26 cellular contexts compared by ENCODE assay signal in genomic region chr17:39694593-39694992, GRCh38. TPM values are rescaled to one million over a fixed set of nuclear protein-coding genes. Genes with fewer than 3 reads are reported as not detected.
DNase-seq lines count a peak whose midpoint lies in the region; ATAC-seq, FAIRE-seq and TF ChIP-seq lines count a peak whose summit lies in the region.
"Had no signal": no experiment of that assay in that cellular context is flagged by ENCODE, and none has a peak within 500 bp of the region (broad histone marks: within the 10 kb centered on the region; RNA-seq: fewer than 3 reads in every experiment).

No MANE protein-coding gene starts in this region.

- TF ChIP-seq EP300 in HepG2 (IDR thresholded peaks at IDR 0.05; ENCODE audit: low read depth in 2 of 2, low read length in 2 of 2) (no peak), HepG2 (CRISPR knock-in tag; IDR thresholded peaks at IDR 0.05; ENCODE audit: borderline replicate concordance) (no peak), sigmoid colon (IDR thresholded peaks at IDR 0.05) (no peak)

- no peak overlapping the region for H3K27ac ChIP-seq in astrocyte (ENCODE audit: low read depth, low read length)
- H3K27ac ChIP-seq in HepG2 (ENCODE audit: extremely low read length, insufficient read depth, low read length) = peak overlapping the region; percentile 99
- no peak overlapping the region for H3K27ac ChIP-seq in osteoblast (ENCODE audit: low read depth, low read length)
- H3K27ac ChIP-seq in sigmoid colon = no peak overlapping the region
- H3K27ac ChIP-seq: BLaER1 had no signal

- POLR2A ChIA-PET in HepG2 (lab: Yijun Ruan, JAX) = interaction anchor here (0.9 to 4.4 kb wide), 20 partner anchors 8 to 994 kb away, joined by 3 to 96 read pairs (median 12); partner anchors contain the start of genes GRB7, MED1, MIEN1 and PGAP3

- H3K36me3 ChIP-seq in astrocyte (ENCODE audit: insufficient read depth, low read length) = no peaks in the 10 kb centered on the region
- no peaks in the 10 kb centered on the region for H3K36me3 ChIP-seq in HepG2 (replicated peaks in 1 of 2; ENCODE audit: control insufficient read depth in 1 of 2, insufficient read depth in 2 of 2, low read length in 2 of 2)
- H3K36me3 ChIP-seq in osteoblast (ENCODE audit: insufficient read depth, low read length) = no peaks in the 10 kb centered on the region
- H3K36me3 ChIP-seq in sigmoid colon = no peaks in the 10 kb centered on the region
- H3K36me3 ChIP-seq: BLaER1 had no signal

- intact Hi-C loops in Calu3 (cut with micrococcal nuclease; ENCODE audit: unreplicated experiment) = no loop called here
- intact Hi-C loops in HepG2 (cut with micrococcal nuclease; ENCODE audit: unreplicated experiment) = loop anchor here (2.0 kb wide), 2 partner anchors 24 to 36 kb away; partner anchors contain the start of gene MIEN1
- intact Hi-C loops in sigmoid colon (cut with DNase I) = no loop called here

- ATAC-seq in HepG2 (no peak), GM21381 (IDR thresholded peaks at IDR 0.05; ENCODE audit: unreplicated experiment) (no peak), GM19351 (IDR thresholded peaks at IDR 0.05; ENCODE audit: unreplicated experiment) (no peak)
- ATAC-seq: CD8-positive, alpha-beta T cell had no signal

- TF ChIP-seq POLR2A in HepG2 (IDR thresholded peaks at IDR 0.05; ENCODE audit: insufficient read depth in 1 of 2, low read depth in 2 of 2, low read length in 2 of 2) (no peak), sigmoid colon (IDR thresholded peaks at IDR 0.05) (no peak)

- H2AFZ ChIP-seq in astrocyte (ENCODE audit: low read depth, low read length) (no peak overlapping the region), HepG2 (ENCODE audit: low read length) (peak overlapping the region; percentile 37), osteoblast (ENCODE audit: low read length) (no peak overlapping the region)

- H3K4me3 ChIP-seq in astrocyte (ENCODE audit: insufficient read depth, low read depth, low read length) = no peak overlapping the region
- peak overlapping the region; percentile 13 to 77 (median 27) for H3K4me3 ChIP-seq in HepG2 (replicated peaks in 1 of 3; ENCODE audit: insufficient read depth in 1 of 3, low read depth in 2 of 3, low read length in 3 of 3)
- H3K4me3 ChIP-seq in osteoblast (ENCODE audit: insufficient read depth, low read length) = no peak overlapping the region
- H3K4me3 ChIP-seq in sigmoid colon = no peak overlapping the region
- H3K4me3 ChIP-seq: BLaER1 had no signal

- H3K79me2 ChIP-seq in astrocyte (ENCODE audit: insufficient read depth, low read length) = peaks cover 2% of the 10 kb centered on the region
- peaks cover 7% of the 10 kb centered on the region for H3K79me2 ChIP-seq in HepG2 (ENCODE audit: insufficient read depth, low read length)
- peaks cover 3% of the 10 kb centered on the region for H3K79me2 ChIP-seq in osteoblast (ENCODE audit: insufficient read depth, low read length)

- 57% methylated on average over 5 of the region's 5 CpGs for WGBS in HepG2 (ENCODE audit: low lambda C conversion rate)
- WGBS in sigmoid colon, 2 donors = 90 to 93% methylated on average over 5 of the region's 5 CpGs

- FAIRE-seq in astrocyte (lab: Jason Lieb, UNC) (no peak), HepG2 (lab: Jason Lieb, UNC) (no peak)
- FAIRE-seq: GM12891, GM18507 had no signal

- TF ChIP-seq CTCF in Calu3 (IDR thresholded peaks at IDR 0.05; ENCODE audit: unreplicated experiment) (no peak), astrocyte (IDR thresholded peaks at IDR 0.05; ENCODE audit: insufficient read depth, low read depth, low read length) (no peak), HepG2 (CRISPR knock-in tag; IDR thresholded peaks at IDR 0.05) (no peak), osteoblast (IDR thresholded peaks at IDR 0.05; ENCODE audit: extremely low read depth, low read depth, low read length) (no peak), sigmoid colon (IDR thresholded peaks at IDR 0.05) (no peak)

- H3K9me3 ChIP-seq in astrocyte (ENCODE audit: insufficient read depth, low read depth, low read length) (no peaks in the 10 kb centered on the region), HepG2 (ENCODE audit: low read length) (no peaks in the 10 kb centered on the region), osteoblast (ENCODE audit: low read depth, low read length) (no peaks in the 10 kb centered on the region), sigmoid colon (no peaks in the 10 kb centered on the region)
- H3K9me3 ChIP-seq: BLaER1 had no signal

- peaks cover 33% of the 10 kb centered on the region for H3K4me1 Mint-ChIP-seq in Calu3 (ENCODE audit: low read depth, unreplicated experiment)
- peaks cover 9% of the 10 kb centered on the region for H3K4me1 Mint-ChIP-seq in astrocyte (ENCODE audit: low read depth, unreplicated experiment)

- H3K27ac Mint-ChIP-seq in Calu3 (ENCODE audit: unreplicated experiment) = no peak overlapping the region
- H3K27ac Mint-ChIP-seq in astrocyte (ENCODE audit: unreplicated experiment) = peak overlapping the region; percentile 79
- H3K27ac Mint-ChIP-seq: CD8-positive, alpha-beta T cell; HFFc6; IgD-negative memory B cell had no signal

- H3K27me3 ChIP-seq in astrocyte (ENCODE audit: insufficient read depth, low read length) = no peaks in the 10 kb centered on the region
- H3K27me3 ChIP-seq in HepG2 (ENCODE audit: control insufficient read depth in 1 of 2, insufficient read depth in 2 of 2, low read length in 2 of 2) = no peaks in the 10 kb centered on the region
- H3K27me3 ChIP-seq in osteoblast (ENCODE audit: insufficient read depth, low read length) = no peaks in the 10 kb centered on the region
- H3K27me3 ChIP-seq in sigmoid colon = no peaks in the 10 kb centered on the region

- H3K27me3 Mint-ChIP-seq in Calu3 (ENCODE audit: unreplicated experiment) (no peaks in the 10 kb centered on the region), astrocyte (ENCODE audit: low read depth, unreplicated experiment) (no peaks in the 10 kb centered on the region)

- H4K20me1 ChIP-seq in astrocyte (ENCODE audit: insufficient read depth, low read length) = no peaks in the 10 kb centered on the region
- no peaks in the 10 kb centered on the region for H4K20me1 ChIP-seq in HepG2 (ENCODE audit: insufficient read depth, low read length)
- no peaks in the 10 kb centered on the region for H4K20me1 ChIP-seq in osteoblast (ENCODE audit: insufficient read depth, low read length)
- H4K20me1 ChIP-seq: BLaER1 had no signal

- TF ChIP-seq RAD21 in HepG2 (CRISPR knock-in tag; IDR thresholded peaks at IDR 0.05) = no peak

- H3K4me3 Mint-ChIP-seq in Calu3 (ENCODE audit: low read depth, unreplicated experiment) (no peak overlapping the region), astrocyte (ENCODE audit: unreplicated experiment) (no peak overlapping the region)
- H3K4me3 Mint-ChIP-seq: CD8-positive, alpha-beta T cell; HFFc6; IgD-negative memory B cell had no signal

- H3K9me3 Mint-ChIP-seq in Calu3 (ENCODE audit: low read depth, unreplicated experiment) = no peaks in the 10 kb centered on the region
- H3K9me3 Mint-ChIP-seq in astrocyte (ENCODE audit: unreplicated experiment) = no peaks in the 10 kb centered on the region
- H3K9me3 Mint-ChIP-seq: CD8-positive, alpha-beta T cell; HFFc6 had no signal

- H3K4me1 ChIP-seq in astrocyte (ENCODE audit: insufficient read depth, low read length) = no peaks in the 10 kb centered on the region
- H3K4me1 ChIP-seq in HepG2 (ENCODE audit: insufficient read depth, low read length) = peaks cover 64% of the 10 kb centered on the region
- no peaks in the 10 kb centered on the region for H3K4me1 ChIP-seq in osteoblast (ENCODE audit: insufficient read depth, low read length)
- peaks cover 0 to 6% (median 2%) of the 10 kb centered on the region in 4 donors for H3K4me1 ChIP-seq in sigmoid colon
- H3K4me1 ChIP-seq: BLaER1 had no signal

- H3K4me2 ChIP-seq in astrocyte (ENCODE audit: low read length) (no peak overlapping the region), HepG2 (ENCODE audit: low read depth, low read length) (peak overlapping the region; percentile 100), osteoblast (ENCODE audit: insufficient read depth, low read length) (no peak overlapping the region)
- H3K4me2 ChIP-seq: BLaER1 had no signal

- DNase-seq in Calu3 = peak; percentile 71
- no peak for DNase-seq in astrocyte (ENCODE audit: low read depth)
- no peak for DNase-seq in HepG2 (ENCODE audit: low spot score)
- DNase-seq in osteoblast (ENCODE audit: insufficient read length, low spot score, missing footprints) = peak; percentile 52
- no peak for DNase-seq in GF-D8 (lab: John Stamatoyannopoulos, UW)
- DNase-seq in sigmoid colon = no peak
- DNase-seq: CD8-positive, alpha-beta T cell; DMS 273 treated with DMSO at 0.1 percent for 48 hours; GDM1; GOT3; HFFc6; NCI-H1105 treated with DMSO at 0.1 percent for 48 hours; NCI-H1930; NCI-H446; NCI-H69; NK-92 treated with Interleukin-12 subunit alpha and Interleukin-12 subunit beta, amount 100 ng/mL, for 24 hours; OCI-M1; SIG-M5 had no signal

- in situ Hi-C loops in HepG2 (cut with HindIII; ENCODE audit: extremely low pct_ligation_motif_present, low pct_unique_long_range_greater_than_20kb) = no loop called here

- H3K36me3 Mint-ChIP-seq in Calu3 (ENCODE audit: insufficient read depth, unreplicated experiment) (peaks cover 10% of the 10 kb centered on the region), astrocyte (ENCODE audit: low read depth, unreplicated experiment) (no peaks in the 10 kb centered on the region)

- CTCF ChIA-PET in Calu3 (lab: Charles Lee) = interaction anchor here (0.7 to 161.2 kb wide), 23 partner anchors 20 to 520 kb away, joined by 3 to 42089 read pairs (median 7); partner anchors contain the start of genes ERBB2, GRB7, GSDMA and GSDMB
- CTCF ChIA-PET in HepG2 (lab: Yijun Ruan, JAX; ENCODE audit: low intra/inter-chr PET ratio, low total read pairs) = no interaction called here

- BruUV-seq in Calu3 (replicated peaks; lab: Mats Ljungman, UMichigan) = no TSS peak
- BruUV-seq in HepG2 (replicated peaks; lab: Mats Ljungman, UMichigan) = no TSS peak

- H3K9ac ChIP-seq in astrocyte (ENCODE audit: low read length) = no peak overlapping the region
- peak overlapping the region; percentile 96 for H3K9ac ChIP-seq in HepG2 (ENCODE audit: insufficient read depth, low read depth, low read length)
- H3K9ac ChIP-seq: BLaER1 had no signal

RNA-seq across cellular contexts. Expression of gene ERBB2, which starts 5.3 kb away (rescaled TPM):
- total RNA-seq in Calu3 (2022) (4,829 and 4,830 TPM in 2 replicates), astrocyte (64.0 and 70.4 TPM in 2 replicates), HepG2 (2016; rRNA removed; fragmentation: Illumina TruSeq; extraction: Trizol) (30.2 and 64.1 TPM in 2 replicates), osteoblast (40.4 and 44.2 TPM in 2 replicates), sigmoid colon (10 to 100 TPM; 16.9 to 26.3 (median 22.5) TPM)
- total RNA-seq in HepG2 (2016; cell fraction: cytosol; rRNA removed; fragmentation: Illumina TruSeq; extraction: Trizol; ENCODE audit: low read depth) = 29.4 and 32.0 TPM in 2 replicates
- total RNA-seq in HepG2 (2016; cell fraction: insoluble cytoplasmic fraction; rRNA removed; fragmentation: Illumina TruSeq; extraction: Trizol) = 24.5 and 63.0 TPM in 2 replicates
- total RNA-seq in HepG2 (2016; cell fraction: membrane; rRNA removed; fragmentation: Illumina TruSeq; extraction: Trizol) = 21.8 and 22.8 TPM in 2 replicates
- 81.6 and 99.0 TPM in 2 replicates for total RNA-seq in HepG2 (2016; cell fraction: nucleus; rRNA removed; fragmentation: Illumina TruSeq; extraction: Trizol)
- polyA plus RNA-seq in HepG2 (2011; rRNA removed) (57.7 and 77.7 TPM in 2 replicates), sigmoid colon (10 to 100 TPM; 11.8 to 58.9 (median 21.0) TPM)
- polyA plus RNA-seq in HepG2 (2011; cell fraction: cytosol; rRNA removed) = 36.7 and 42.6 TPM in 2 replicates
- 210 and 211 TPM in 2 replicates for polyA plus RNA-seq in HepG2 (2011; cell fraction: nucleus; rRNA removed)
- polyA plus RNA-seq in HepG2 (2012) = 69.2 and 69.6 TPM in 2 replicates
- polyA plus RNA-seq in HepG2 (2016; cell fraction: cytosol; fragmentation: Illumina TruSeq; extraction: Trizol; ENCODE audit: low read depth) = 4.2 and 4.3 TPM in 2 replicates
- 25.3 and 32.1 TPM in 2 replicates for polyA plus RNA-seq in HepG2 (2016; cell fraction: insoluble cytoplasmic fraction; fragmentation: Illumina TruSeq; extraction: Trizol; ENCODE audit: low read depth)
- polyA plus RNA-seq in HepG2 (2016; cell fraction: membrane; fragmentation: Illumina TruSeq; extraction: Trizol; ENCODE audit: low read depth) = 8.5 and 9.9 TPM in 2 replicates
- 149 and 153 TPM in 2 replicates for polyA plus RNA-seq in HepG2 (2016; cell fraction: nucleus; fragmentation: Illumina TruSeq; extraction: Trizol; ENCODE audit: insufficient read depth, low read depth)
- polyA minus RNA-seq in HepG2 (2011; rRNA and poly(A)+ RNA removed; ENCODE audit: low replicate concordance) = 39.8 and 292 TPM in 2 replicates
- 52.4 and 60.7 TPM in 2 replicates for polyA minus RNA-seq in HepG2 (2011; cell fraction: cytosol; rRNA and poly(A)+ RNA removed)
- polyA minus RNA-seq in HepG2 (2011; cell fraction: nucleus; rRNA and poly(A)+ RNA removed) = 58.8 and 83.7 TPM in 2 replicates

RNA-seq across cellular contexts. Expression of gene PGAP3, which starts 6.7 kb away (rescaled TPM):
- 1,186 and 1,276 TPM in 2 replicates for total RNA-seq in Calu3 (2022)
- 12.2 and 15.6 TPM in 2 replicates for total RNA-seq in astrocyte
- total RNA-seq in HepG2 (2016; rRNA removed; fragmentation: Illumina TruSeq; extraction: Trizol) = 5.1 and 11.9 TPM in 2 replicates
- total RNA-seq in HepG2 (2016; cell fraction: cytosol; rRNA removed; fragmentation: Illumina TruSeq; extraction: Trizol; ENCODE audit: low read depth) = 1.1 and 1.5 TPM in 2 replicates
- total RNA-seq in HepG2 (2016; cell fraction: insoluble cytoplasmic fraction; rRNA removed; fragmentation: Illumina TruSeq; extraction: Trizol) = 3.5 and 11.4 TPM in 2 replicates
- total RNA-seq in HepG2 (2016; cell fraction: membrane; rRNA removed; fragmentation: Illumina TruSeq; extraction: Trizol) = 3.2 and 3.3 TPM in 2 replicates
- 11.6 and 12.8 TPM in 2 replicates for total RNA-seq in HepG2 (2016; cell fraction: nucleus; rRNA removed; fragmentation: Illumina TruSeq; extraction: Trizol)
- 14.6 and 21.2 TPM in 2 replicates for polyA plus RNA-seq in HepG2 (2011; rRNA removed)
- polyA plus RNA-seq in HepG2 (2011; cell fraction: cytosol; rRNA removed) = 9.7 and 10.8 TPM in 2 replicates
- polyA plus RNA-seq in HepG2 (2011; cell fraction: nucleus; rRNA removed) = 53.0 and 67.8 TPM in 2 replicates
- polyA plus RNA-seq in HepG2 (2012) = 9.1 and 10.3 TPM in 2 replicates
- polyA plus RNA-seq in HepG2 (2016; cell fraction: cytosol; fragmentation: Illumina TruSeq; extraction: Trizol; ENCODE audit: low read depth) = 0.93 and 0.97 TPM in 2 replicates
- polyA plus RNA-seq in HepG2 (2016; cell fraction: insoluble cytoplasmic fraction; fragmentation: Illumina TruSeq; extraction: Trizol; ENCODE audit: low read depth) = 4.1 and 5.4 TPM in 2 replicates
- 2.1 and 2.4 TPM in 2 replicates for polyA plus RNA-seq in HepG2 (2016; cell fraction: membrane; fragmentation: Illumina TruSeq; extraction: Trizol; ENCODE audit: low read depth)
- 23.4 and 28.3 TPM in 2 replicates for polyA plus RNA-seq in HepG2 (2016; cell fraction: nucleus; fragmentation: Illumina TruSeq; extraction: Trizol; ENCODE audit: insufficient read depth, low read depth)
- 12.0 and 44.9 TPM in 2 replicates for polyA minus RNA-seq in HepG2 (2011; rRNA and poly(A)+ RNA removed; ENCODE audit: low replicate concordance)
- polyA minus RNA-seq in HepG2 (2011; cell fraction: cytosol; rRNA and poly(A)+ RNA removed) = 5.6 and 8.2 TPM in 2 replicates
- polyA minus RNA-seq in HepG2 (2011; cell fraction: nucleus; rRNA and poly(A)+ RNA removed) = 8.2 and 9.7 TPM in 2 replicates
- total RNA-seq in osteoblast = 10.3 and 10.9 TPM in 2 replicates
- total RNA-seq in sigmoid colon = 10 to 100 TPM in 1 of 4 donors, 1 to 10 TPM in 3; 6.9 to 12.1 (median 8.2) TPM
- polyA plus RNA-seq in sigmoid colon = 10 to 100 TPM in 1 of 3 donors, 1 to 10 TPM in 2; 7.2 to 29.6 (median 8.4) TPM

RNA-seq across cellular contexts. Expression of gene PNMT, which starts 26.3 kb away (rescaled TPM):
- total RNA-seq in Calu3 (2022) = 1.3 and 3.2 TPM in 2 replicates
- total RNA-seq in astrocyte = 0.59 and 1.5 TPM in 2 replicates
- not detected in 2 replicates for total RNA-seq in HepG2 (2016; rRNA removed; fragmentation: Illumina TruSeq; extraction: Trizol)
- total RNA-seq in HepG2 (2016; cell fraction: cytosol; rRNA removed; fragmentation: Illumina TruSeq; extraction: Trizol; ENCODE audit: low read depth) = not detected in 2 replicates
- not detected in 2 replicates for total RNA-seq in HepG2 (2016; cell fraction: insoluble cytoplasmic fraction; rRNA removed; fragmentation: Illumina TruSeq; extraction: Trizol)
- 0.17 TPM in 1 of 2 replicates, not detected in the other for total RNA-seq in HepG2 (2016; cell fraction: membrane; rRNA removed; fragmentation: Illumina TruSeq; extraction: Trizol)
- total RNA-seq in HepG2 (2016; cell fraction: nucleus; rRNA removed; fragmentation: Illumina TruSeq; extraction: Trizol) = not detected in 2 replicates
- 0.22 and 0.25 TPM in 2 replicates for polyA plus RNA-seq in HepG2 (2011; rRNA removed)
- polyA plus RNA-seq in HepG2 (2011; cell fraction: cytosol; rRNA removed) = 0.08 and 0.13 TPM in 2 replicates
- 0.56 and 0.71 TPM in 2 replicates for polyA plus RNA-seq in HepG2 (2011; cell fraction: nucleus; rRNA removed)
- polyA plus RNA-seq in HepG2 (2012) = 0.31 TPM in 1 of 2 replicates, not detected in the other
- 0.11 TPM in 1 of 2 replicates, not detected in the other for polyA plus RNA-seq in HepG2 (2016; cell fraction: cytosol; fragmentation: Illumina TruSeq; extraction: Trizol; ENCODE audit: low read depth)
- not detected in 2 replicates for polyA plus RNA-seq in HepG2 (2016; cell fraction: insoluble cytoplasmic fraction; fragmentation: Illumina TruSeq; extraction: Trizol; ENCODE audit: low read depth)
- 0.15 TPM in 1 of 2 replicates, not detected in the other for polyA plus RNA-seq in HepG2 (2016; cell fraction: membrane; fragmentation: Illumina TruSeq; extraction: Trizol; ENCODE audit: low read depth)
- not detected in 2 replicates for polyA plus RNA-seq in HepG2 (2016; cell fraction: nucleus; fragmentation: Illumina TruSeq; extraction: Trizol; ENCODE audit: insufficient read depth, low read depth)
- polyA minus RNA-seq in HepG2 (2011; rRNA and poly(A)+ RNA removed; ENCODE audit: low replicate concordance) = not detected in 2 replicates
- polyA minus RNA-seq in HepG2 (2011; cell fraction: cytosol; rRNA and poly(A)+ RNA removed) = not detected in 2 replicates
- not detected in 2 replicates for polyA minus RNA-seq in HepG2 (2011; cell fraction: nucleus; rRNA and poly(A)+ RNA removed)
- total RNA-seq in osteoblast = not detected in 2 replicates
- 1 to 10 TPM; 2.8 to 5.4 (median 5.1) TPM for total RNA-seq in sigmoid colon
- polyA plus RNA-seq in sigmoid colon = 1 to 10 TPM; 1.2 to 2.4 (median 1.8) TPM
- total RNA-seq: A172, RPMI7951 had no signal
- polyA plus RNA-seq: IgD-negative memory B cell had no signal

RNA-seq across cellular contexts. Expression of gene TCAP, which starts 29.4 kb away (rescaled TPM):
- total RNA-seq in Calu3 (2022) (51.5 and 61.1 TPM in 2 replicates), astrocyte (0.98 and 1.4 TPM in 2 replicates), HepG2 (2016; rRNA removed; fragmentation: Illumina TruSeq; extraction: Trizol) (0.14 and 0.24 TPM in 2 replicates), osteoblast (0.29 and 0.36 TPM in 2 replicates), sigmoid colon (under 1 TPM in 3 of 4 donors, not detected in 1; 0.49 to 0.71 (median 0.68) TPM)
- not detected in 2 replicates for total RNA-seq in HepG2 (2016; cell fraction: cytosol; rRNA removed; fragmentation: Illumina TruSeq; extraction: Trizol; ENCODE audit: low read depth)
- 0.26 TPM in 1 of 2 replicates, not detected in the other for total RNA-seq in HepG2 (2016; cell fraction: insoluble cytoplasmic fraction; rRNA removed; fragmentation: Illumina TruSeq; extraction: Trizol)
- 0.06 TPM in 1 of 2 replicates, not detected in the other for total RNA-seq in HepG2 (2016; cell fraction: membrane; rRNA removed; fragmentation: Illumina TruSeq; extraction: Trizol)
- 0.56 and 0.84 TPM in 2 replicates for total RNA-seq in HepG2 (2016; cell fraction: nucleus; rRNA removed; fragmentation: Illumina TruSeq; extraction: Trizol)
- polyA plus RNA-seq in HepG2 (2011; rRNA removed) (0.65 and 0.84 TPM in 2 replicates), sigmoid colon (1 to 10 TPM; 1.4 to 3.5 (median 3.0) TPM)
- polyA plus RNA-seq in HepG2 (2011; cell fraction: cytosol; rRNA removed) = 0.15 and 0.35 TPM in 2 replicates
- 6.0 and 8.8 TPM in 2 replicates for polyA plus RNA-seq in HepG2 (2011; cell fraction: nucleus; rRNA removed)
- 0.43 and 2.1 TPM in 2 replicates for polyA plus RNA-seq in HepG2 (2012)
- polyA plus RNA-seq in HepG2 (2016; cell fraction: cytosol; fragmentation: Illumina TruSeq; extraction: Trizol; ENCODE audit: low read depth) = not detected in 2 replicates
- polyA plus RNA-seq in HepG2 (2016; cell fraction: insoluble cytoplasmic fraction; fragmentation: Illumina TruSeq; extraction: Trizol; ENCODE audit: low read depth) = 0.19 TPM in 1 of 2 replicates, not detected in the other
- not detected in 2 replicates for polyA plus RNA-seq in HepG2 (2016; cell fraction: membrane; fragmentation: Illumina TruSeq; extraction: Trizol; ENCODE audit: low read depth)
- 0.51 and 0.85 TPM in 2 replicates for polyA plus RNA-seq in HepG2 (2016; cell fraction: nucleus; fragmentation: Illumina TruSeq; extraction: Trizol; ENCODE audit: insufficient read depth, low read depth)
- 2.2 and 2.6 TPM in 2 replicates for polyA minus RNA-seq in HepG2 (2011; rRNA and poly(A)+ RNA removed; ENCODE audit: low replicate concordance)
- polyA minus RNA-seq in HepG2 (2011; cell fraction: cytosol; rRNA and poly(A)+ RNA removed) = not detected in 2 replicates
- polyA minus RNA-seq in HepG2 (2011; cell fraction: nucleus; rRNA and poly(A)+ RNA removed) = 3.0 and 4.0 TPM in 2 replicates
- polyA plus RNA-seq: IgD-negative memory B cell had no signal

RNA-seq across cellular contexts. Expression of gene MIEN1, which starts 35.7 kb away (rescaled TPM):
- total RNA-seq in Calu3 (2022) (2,121 and 2,217 TPM in 2 replicates), astrocyte (38.9 and 41.3 TPM in 2 replicates), HepG2 (2016; rRNA removed; fragmentation: Illumina TruSeq; extraction: Trizol) (40.6 and 48.6 TPM in 2 replicates), osteoblast (14.8 and 16.5 TPM in 2 replicates), sigmoid colon (10 to 100 TPM; 52.4 to 65.5 (median 54.8) TPM)
- total RNA-seq in HepG2 (2016; cell fraction: cytosol; rRNA removed; fragmentation: Illumina TruSeq; extraction: Trizol; ENCODE audit: low read depth) = 50.1 and 73.7 TPM in 2 replicates
- 43.9 and 49.0 TPM in 2 replicates for total RNA-seq in HepG2 (2016; cell fraction: insoluble cytoplasmic fraction; rRNA removed; fragmentation: Illumina TruSeq; extraction: Trizol)
- total RNA-seq in HepG2 (2016; cell fraction: membrane; rRNA removed; fragmentation: Illumina TruSeq; extraction: Trizol) = 66.3 and 82.4 TPM in 2 replicates
- total RNA-seq in HepG2 (2016; cell fraction: nucleus; rRNA removed; fragmentation: Illumina TruSeq; extraction: Trizol) = 18.4 and 23.7 TPM in 2 replicates
- polyA plus RNA-seq in HepG2 (2011; rRNA removed) (56.6 and 68.2 TPM in 2 replicates), sigmoid colon (100 to 1,000 TPM in 2 of 3 donors, 10 to 100 TPM in 1; 86.3 to 226 (median 195) TPM)
- 62.1 and 67.0 TPM in 2 replicates for polyA plus RNA-seq in HepG2 (2011; cell fraction: cytosol; rRNA removed)
- 27.3 and 39.8 TPM in 2 replicates for polyA plus RNA-seq in HepG2 (2011; cell fraction: nucleus; rRNA removed)
- 38.6 and 44.5 TPM in 2 replicates for polyA plus RNA-seq in HepG2 (2012)
- 106 and 131 TPM in 2 replicates for polyA plus RNA-seq in HepG2 (2016; cell fraction: cytosol; fragmentation: Illumina TruSeq; extraction: Trizol; ENCODE audit: low read depth)
- 73.3 and 81.4 TPM in 2 replicates for polyA plus RNA-seq in HepG2 (2016; cell fraction: insoluble cytoplasmic fraction; fragmentation: Illumina TruSeq; extraction: Trizol; ENCODE audit: low read depth)
- 100 and 131 TPM in 2 replicates for polyA plus RNA-seq in HepG2 (2016; cell fraction: membrane; fragmentation: Illumina TruSeq; extraction: Trizol; ENCODE audit: low read depth)
- 45.4 and 54.1 TPM in 2 replicates for polyA plus RNA-seq in HepG2 (2016; cell fraction: nucleus; fragmentation: Illumina TruSeq; extraction: Trizol; ENCODE audit: insufficient read depth, low read depth)
- 30.0 and 48.1 TPM in 2 replicates for polyA minus RNA-seq in HepG2 (2011; rRNA and poly(A)+ RNA removed; ENCODE audit: low replicate concordance)
- polyA minus RNA-seq in HepG2 (2011; cell fraction: cytosol; rRNA and poly(A)+ RNA removed) = 11.5 and 16.0 TPM in 2 replicates
- polyA minus RNA-seq in HepG2 (2011; cell fraction: nucleus; rRNA and poly(A)+ RNA removed) = 10.6 and 14.7 TPM in 2 replicates

Comparison
In these comparisons a context has a peak if more than half of its experiments do, and no peak if none do; other contexts are left out.
1. DNase-seq: peak in Calu3 (single experiment) and osteoblast (single experiment); none in astrocyte (single experiment), HepG2 (single experiment), GF-D8 (single experiment) and sigmoid colon (single experiment).
2. H3K4me3 ChIP-seq: peak in HepG2 (3 of 3); none in astrocyte (single experiment), osteoblast (single experiment) and sigmoid colon (0 of 4).
3. RNA of gene ERBB2, which starts 5.3 kb away (total RNA-seq): 4,829 to 4,830 TPM in Calu3; 21.8 to 99.0 TPM in HepG2, 64.0 to 70.4 TPM in astrocyte, 40.4 to 44.2 TPM in osteoblast and 16.9 to 26.3 TPM in sigmoid colon; every median in the first group is over 10 times any median in the second.
4. RNA of gene PGAP3, which starts 6.7 kb away (total RNA-seq): 1,186 to 1,276 TPM in Calu3; 12.2 to 15.6 TPM in astrocyte, 1.1 to 12.8 TPM in HepG2, 10.3 to 10.9 TPM in osteoblast and 6.9 to 12.1 TPM in sigmoid colon; every median in the first group is over 10 times any median in the second.